ENCODE assay signal across 11 cellular contexts in genomic region chr2:96427917-96428316, GRCh38.
A peak's percentile ranks its signal among the peaks of the same experiment; 100 is the strongest.
DNase-seq lines count a peak whose midpoint lies in the region; ATAC-seq, FAIRE-seq and TF ChIP-seq lines count a peak whose summit lies in the region.
"Had no signal": no experiment of that assay in that cellular context is flagged by ENCODE, and none has a peak within 500 bp of the region (broad histone marks: within the 10 kb centered on the region; RNA-seq: fewer than 3 reads in every experiment).

No MANE protein-coding gene starts in this region.

- DNase-seq in Calu3 (peak; percentile 96), HT1080 (ENCODE audit: low read depth) (peak; percentile 85), K562 (ENCODE audit: extremely low read depth in 1 of 4, low spot score in 3 of 4) (no peak), mesenchymal stem cell (peak; percentile 57), kidney (no peak), nephron progenitor cell (no peak), stomach (no peak)
- DNase-seq: Kasumi-1 had no signal

- no peak overlapping the region for H2BK15ac ChIP-seq in mesenchymal stem cell (ENCODE audit: low read depth, poor library complexity, severe bottlenecking)

- H3K23ac ChIP-seq in mesenchymal stem cell (ENCODE audit: low read length in 2 of 2) = no peak overlapping the region

- H3K27ac Mint-ChIP-seq in Calu3 (ENCODE audit: unreplicated experiment) (peak overlapping the region; percentile 96), nephron progenitor cell (no peak overlapping the region)
- H3K27ac Mint-ChIP-seq: nephron had no signal

- POLR2A ChIA-PET in K562 (lab: Yijun Ruan, JAX) = interaction anchor here (0.9 to 1.0 kb wide), 2 partner anchors 8 to 21 kb away, joined by 3 read pairs; no protein-coding TSS in a partner anchor

- H4K91ac ChIP-seq in mesenchymal stem cell (ENCODE audit: low read length) = no peak overlapping the region

- WGBS in K562 (ENCODE audit: insufficient coverage, low coverage, missing lambda C conversion rate) = 0% methylated on average over 1 of the region's 1 CpG
- 8% methylated on average over 1 of the region's 1 CpG for WGBS in mesenchymal stem cell
- 33 to 89% (median 53%) methylated on average over 1 of the region's 1 CpG for WGBS in stomach, 5 donors

- H3K4me1 ChIP-seq in K562 (replicated peaks in 1 of 2; ENCODE audit: control insufficient read depth in 2 of 2, insufficient read depth in 2 of 2, low read length in 2 of 2) (no peaks in the 10 kb centered on the region), mesenchymal stem cell (ENCODE audit: control insufficient read depth, insufficient read depth, low read depth, low read length) (peaks cover 4% of the 10 kb centered on the region), kidney (ENCODE audit: control insufficient read depth in 1 of 2, insufficient read depth in 1 of 2, low read depth in 1 of 2, low read length in 2 of 2) (peaks cover 0 to 4% of the 10 kb centered on the region in 2 donors), stomach (peaks cover 0 to 5% (median 0%) of the 10 kb centered on the region in 4 donors)

- H3K4me3 Mint-ChIP-seq in Calu3 (ENCODE audit: low read depth, unreplicated experiment) (peak overlapping the region; percentile 48), nephron progenitor cell (no peak overlapping the region)
- H3K4me3 Mint-ChIP-seq: nephron had no signal

- TF ChIP-seq POLR2A in K562 (conservative IDR thresholded peaks at IDR 0.05) (no peak), stomach (IDR thresholded peaks at IDR 0.05) (no peak)

- H4K20me1 ChIP-seq in K562 (replicated peaks; ENCODE audit: control insufficient read depth, insufficient read depth, low read length) = no peaks in the 10 kb centered on the region

- intact Hi-C loops in Calu3 (cut with micrococcal nuclease; ENCODE audit: unreplicated experiment) = loop anchor here (2.0 kb wide), 1 partner anchor 15 kb away; no protein-coding TSS in a partner anchor
- intact Hi-C loops in K562 (cut with micrococcal nuclease) = no loop called here
- intact Hi-C loops in kidney (cut with DNase I) = no loop called here
- intact Hi-C loops in stomach (cut with DNase I; ENCODE audit: low total_unique reads) = no loop called here

- peaks cover 7% of the 10 kb centered on the region for H3K9me3 Mint-ChIP-seq in Calu3 (ENCODE audit: low read depth, unreplicated experiment)
- H3K9me3 Mint-ChIP-seq in nephron progenitor cell = peaks cover 32% of the 10 kb centered on the region

- H3K9me1 ChIP-seq in K562 (ENCODE audit: control insufficient read depth, insufficient read depth, low read length) = no peaks in the 10 kb centered on the region

- ATAC-seq in K562 (no peak), HG02678 (IDR thresholded peaks at IDR 0.05; ENCODE audit: unreplicated experiment) (no peak)

- no peak overlapping the region for H2BK12ac ChIP-seq in mesenchymal stem cell (ENCODE audit: low read length in 2 of 2)

- H2AFZ ChIP-seq in K562 (ENCODE audit: low read depth, low read length) = no peak overlapping the region
- no peak overlapping the region for H2AFZ ChIP-seq in mesenchymal stem cell (ENCODE audit: low read depth, low read length)

- no peak overlapping the region for H3K4ac ChIP-seq in mesenchymal stem cell (ENCODE audit: low read depth in 1 of 2, low read length in 2 of 2)

- H3K9ac ChIP-seq in K562 (ENCODE audit: insufficient read depth in 1 of 2, low read depth in 2 of 2, low read length in 2 of 2) (no peak overlapping the region), mesenchymal stem cell (ENCODE audit: low read length) (no peak overlapping the region), kidney (ENCODE audit: low read length in 2 of 2) (no peak overlapping the region)

- no peaks in the 10 kb centered on the region; the same call in 1 of the 2 replicates for H3K9me3 ChIP-seq in K562 (replicated peaks; ENCODE audit: control insufficient read depth, insufficient read depth, low read depth, low read length)
- H3K9me3 ChIP-seq in mesenchymal stem cell (ENCODE audit: control insufficient read depth, low read length) = peaks cover 13% of the 10 kb centered on the region
- peaks cover 0 to 6% of the 10 kb centered on the region in 2 donors for H3K9me3 ChIP-seq in kidney (ENCODE audit: control insufficient read depth in 1 of 2, low read length in 2 of 2)
- H3K9me3 ChIP-seq in stomach = peaks cover 0 to 12% (median 3%) of the 10 kb centered on the region in 4 donors

- peaks cover 17% of the 10 kb centered on the region for H3K36me3 Mint-ChIP-seq in Calu3 (ENCODE audit: insufficient read depth, unreplicated experiment)
- no peaks in the 10 kb centered on the region for H3K36me3 Mint-ChIP-seq in nephron progenitor cell (ENCODE audit: low read depth)

- H3K4me1 Mint-ChIP-seq in Calu3 (ENCODE audit: low read depth, unreplicated experiment) (peaks cover 44% of the 10 kb centered on the region), nephron progenitor cell (peaks cover 28% of the 10 kb centered on the region)

- TF ChIP-seq EP300 in K562 (IDR thresholded peaks at IDR 0.05; ENCODE audit: low read length) = no peak
- TF ChIP-seq EP300 in stomach (IDR thresholded peaks at IDR 0.05) = no peak

- no peak for TF ChIP-seq RAD21 in K562 (CRISPR knock-in tag; conservative IDR thresholded peaks at IDR 0.05 in 1 of 2, IDR thresholded peaks at IDR 0.05 in 1 of 2)

- H3K18ac ChIP-seq in mesenchymal stem cell (ENCODE audit: low read depth in 1 of 2, low read length in 2 of 2) = no peak overlapping the region

- H3K4me3 ChIP-seq in K562 = no peak overlapping the region
- H3K4me3 ChIP-seq in mesenchymal stem cell (ENCODE audit: insufficient read depth in 1 of 2, low read depth in 1 of 2, low read length in 2 of 2) = no peak overlapping the region
- no peak overlapping the region for H3K4me3 ChIP-seq in kidney (ENCODE audit: low read length in 2 of 2)
- no peak overlapping the region for H3K4me3 ChIP-seq in stomach

- H3K27ac ChIP-seq in K562 (ENCODE audit: extremely low read depth, low read depth, low read length) = no peak overlapping the region
- H3K27ac ChIP-seq in mesenchymal stem cell (ENCODE audit: low read length, poor library complexity, severe bottlenecking) = no peak overlapping the region
- H3K27ac ChIP-seq in kidney (ENCODE audit: low read depth in 2 of 2, low read length in 2 of 2) = no peak overlapping the region
- H3K27ac ChIP-seq in stomach = no peak overlapping the region

- H4K8ac ChIP-seq in mesenchymal stem cell (ENCODE audit: low read length) = no peak overlapping the region

- no TSS peak for BruUV-seq in Calu3 (replicated peaks; lab: Mats Ljungman, UMichigan)
- BruUV-seq in K562 (replicated peaks; lab: Mats Ljungman, UMichigan) = no TSS peak

- in situ Hi-C loops in K562 (cut with MboI) = no loop called here

- CTCF ChIA-PET in Calu3 (lab: Charles Lee) = interaction anchor here (0.6 to 1.9 kb wide), 8 partner anchors 14 to 107 kb away, joined by 3 to 12 read pairs (median 5); no protein-coding TSS in a partner anchor
- CTCF ChIA-PET in K562 (lab: Yijun Ruan, JAX; ENCODE audit: low intra/inter-chr PET ratio) = no interaction called here

- no peaks in the 10 kb centered on the region for H3K79me2 ChIP-seq in K562 (ENCODE audit: control insufficient read depth, insufficient read depth, low read length)

- no peaks in the 10 kb centered on the region for H3K36me3 ChIP-seq in K562 (ENCODE audit: control insufficient read depth, insufficient read depth, low read length)
- H3K36me3 ChIP-seq in mesenchymal stem cell (ENCODE audit: control insufficient read depth in 1 of 2, insufficient read depth in 2 of 2, low read depth in 1 of 2, low read length in 2 of 2) = no peaks in the 10 kb centered on the region
- H3K36me3 ChIP-seq in kidney (ENCODE audit: control insufficient read depth in 1 of 2, insufficient read depth in 2 of 2, low read length in 2 of 2) = no peaks in the 10 kb centered on the region
- no peaks in the 10 kb centered on the region for H3K36me3 ChIP-seq in stomach

- H3K79me1 ChIP-seq in mesenchymal stem cell (replicated peaks; ENCODE audit: low read length, poor library complexity, severe bottlenecking) = no peaks in the 10 kb centered on the region

- H3K4me2 ChIP-seq in K562 (ENCODE audit: insufficient read depth, low read length) (no peak overlapping the region), mesenchymal stem cell (ENCODE audit: low read length, poor library complexity, severe bottlenecking) (no peak overlapping the region)

- no peaks in the 10 kb centered on the region for H3K27me3 Mint-ChIP-seq in Calu3 (ENCODE audit: unreplicated experiment)
- peaks cover 4% of the 10 kb centered on the region for H3K27me3 Mint-ChIP-seq in nephron progenitor cell (ENCODE audit: low read depth, poor library complexity)

- TF ChIP-seq CTCF in Calu3 (IDR thresholded peaks at IDR 0.05; ENCODE audit: unreplicated experiment) (no peak), K562 (IDR thresholded peaks at IDR 0.05 in 2 of 3, conservative IDR thresholded peaks at IDR 0.05 in 1 of 3; ENCODE audit: insufficient read depth in 2 of 3, low read depth in 1 of 3, low read length in 3 of 3) (no peak), kidney (IDR thresholded peaks at IDR 0.05; ENCODE audit: borderline replicate concordance, extremely low read depth, insufficient read depth) (no peak), nephron progenitor cell (IDR thresholded peaks at IDR 0.05) (no peak), stomach (IDR thresholded peaks at IDR 0.05) (no peak)

- FAIRE-seq in K562 (lab: Jason Lieb, UNC) = no peak
- FAIRE-seq in kidney (lab: Jason Lieb, UNC) = no peak
- FAIRE-seq: H1 had no signal

- no peak overlapping the region for H2BK5ac ChIP-seq in mesenchymal stem cell (ENCODE audit: low read depth, low read length, poor library complexity, severe bottlenecking)

- H3K14ac ChIP-seq in mesenchymal stem cell (ENCODE audit: low read length in 2 of 2) = no peak overlapping the region

- H2AK5ac ChIP-seq in mesenchymal stem cell (ENCODE audit: low read length, severe bottlenecking) = peak overlapping the region; percentile 4

- peaks cover 0 to 10% of the 10 kb centered on the region in 2 experiments; a peak in 1 of 5 replicates for H3K27me3 ChIP-seq in K562 (ENCODE audit: control insufficient read depth in 2 of 2, insufficient read depth in 2 of 2, low read length in 2 of 2)
- peaks cover 0 to 21% of the 10 kb centered on the region in 2 experiments for H3K27me3 ChIP-seq in mesenchymal stem cell (ENCODE audit: control insufficient read depth in 1 of 2, insufficient read depth in 1 of 2, low read length in 2 of 2)
- peaks cover 0 to 12% (median 0%) of the 10 kb centered on the region in 3 donors for H3K27me3 ChIP-seq in stomach

- no peak overlapping the region for H2BK120ac ChIP-seq in mesenchymal stem cell (ENCODE audit: low read depth, low read length)

TF ChIP-seq in K562, 482 proteins besides CTCF, POLR2A, EP300 and RAD21 (continues in another document):
- no peak for TF ChIP-seq FOXO4 (CRISPR knock-in tag; IDR thresholded peaks at IDR 0.05)

Comparison
In these comparisons a context has a peak if more than half of its experiments do, and no peak if none do; other contexts are left out.
1. DNase-seq: peak in Calu3 (single experiment), HT1080 (single experiment) and mesenchymal stem cell (single experiment); none in K562 (0 of 4), kidney (single experiment), nephron progenitor cell (single experiment) and stomach (single experiment).